ENCODE assay signal across 1 cellular context in the genomic region with DNA sequence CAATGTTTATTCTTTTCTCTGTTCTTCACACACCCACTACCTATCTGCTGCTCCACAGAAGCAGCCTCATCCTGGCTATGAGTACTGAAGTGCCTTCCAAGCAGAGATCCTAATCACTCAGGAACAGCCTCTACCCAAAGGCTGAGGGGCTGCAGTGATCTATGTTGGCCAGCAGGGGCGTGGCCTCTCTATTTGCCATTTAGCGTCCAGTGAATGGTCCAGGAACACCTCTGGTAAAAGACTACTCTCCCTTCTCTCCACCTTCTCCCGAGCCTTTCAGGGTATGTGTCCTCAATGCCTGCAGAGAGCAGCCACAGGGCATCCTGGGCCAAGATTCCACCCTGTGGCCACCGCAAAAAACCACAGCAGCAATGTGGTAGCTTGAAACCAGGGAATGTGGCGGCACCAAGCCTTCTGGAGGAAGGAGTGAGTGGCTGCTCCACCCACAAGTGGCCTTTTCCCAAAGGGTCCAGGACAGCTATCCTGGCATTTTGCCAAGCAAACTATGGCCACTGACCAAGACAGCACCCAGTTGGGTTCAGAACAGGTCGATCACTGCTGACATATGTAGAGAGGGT.
TF ChIP-seq lines count a peak whose summit lies in the region.

No MANE protein-coding gene starts in this region.

TF ChIP-seq in A549, 52 proteins besides CTCF, POLR2A, EP300 and RAD21 (continued from another document):
- TF ChIP-seq, protein P1, sequence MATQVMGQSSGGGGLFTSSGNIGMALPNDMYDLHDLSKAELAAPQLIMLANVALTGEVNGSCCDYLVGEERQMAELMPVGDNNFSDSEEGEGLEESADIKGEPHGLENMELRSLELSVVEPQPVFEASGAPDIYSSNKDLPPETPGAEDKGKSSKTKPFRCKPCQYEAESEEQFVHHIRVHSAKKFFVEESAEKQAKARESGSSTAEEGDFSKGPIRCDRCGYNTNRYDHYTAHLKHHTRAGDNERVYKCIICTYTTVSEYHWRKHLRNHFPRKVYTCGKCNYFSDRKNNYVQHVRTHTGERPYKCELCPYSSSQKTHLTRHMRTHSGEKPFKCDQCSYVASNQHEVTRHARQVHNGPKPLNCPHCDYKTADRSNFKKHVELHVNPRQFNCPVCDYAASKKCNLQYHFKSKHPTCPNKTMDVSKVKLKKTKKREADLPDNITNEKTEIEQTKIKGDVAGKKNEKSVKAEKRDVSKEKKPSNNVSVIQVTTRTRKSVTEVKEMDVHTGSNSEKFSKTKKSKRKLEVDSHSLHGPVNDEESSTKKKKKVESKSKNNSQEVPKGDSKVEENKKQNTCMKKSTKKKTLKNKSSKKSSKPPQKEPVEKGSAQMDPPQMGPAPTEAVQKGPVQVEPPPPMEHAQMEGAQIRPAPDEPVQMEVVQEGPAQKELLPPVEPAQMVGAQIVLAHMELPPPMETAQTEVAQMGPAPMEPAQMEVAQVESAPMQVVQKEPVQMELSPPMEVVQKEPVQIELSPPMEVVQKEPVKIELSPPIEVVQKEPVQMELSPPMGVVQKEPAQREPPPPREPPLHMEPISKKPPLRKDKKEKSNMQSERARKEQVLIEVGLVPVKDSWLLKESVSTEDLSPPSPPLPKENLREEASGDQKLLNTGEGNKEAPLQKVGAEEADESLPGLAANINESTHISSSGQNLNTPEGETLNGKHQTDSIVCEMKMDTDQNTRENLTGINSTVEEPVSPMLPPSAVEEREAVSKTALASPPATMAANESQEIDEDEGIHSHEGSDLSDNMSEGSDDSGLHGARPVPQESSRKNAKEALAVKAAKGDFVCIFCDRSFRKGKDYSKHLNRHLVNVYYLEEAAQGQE (IDR thresholded peaks at IDR 0.05), result no peak
- TF ChIP-seq TP53 (CRISPR knock-in tag; IDR thresholded peaks at IDR 0.05), result no peak
- TF ChIP-seq JUN (IDR thresholded peaks at IDR 0.05), result no peak
- TF ChIP-seq ZFP36 (IDR thresholded peaks at IDR 0.05; ENCODE audit: borderline replicate concordance, partially characterized antibody), result no peak
- TF ChIP-seq ZSCAN20 (CRISPR knock-in tag; IDR thresholded peaks at IDR 0.05), result no peak
- no peak for TF ChIP-seq NR3C1 (IDR thresholded peaks at IDR 0.05)
- TF ChIP-seq, protein P2, sequence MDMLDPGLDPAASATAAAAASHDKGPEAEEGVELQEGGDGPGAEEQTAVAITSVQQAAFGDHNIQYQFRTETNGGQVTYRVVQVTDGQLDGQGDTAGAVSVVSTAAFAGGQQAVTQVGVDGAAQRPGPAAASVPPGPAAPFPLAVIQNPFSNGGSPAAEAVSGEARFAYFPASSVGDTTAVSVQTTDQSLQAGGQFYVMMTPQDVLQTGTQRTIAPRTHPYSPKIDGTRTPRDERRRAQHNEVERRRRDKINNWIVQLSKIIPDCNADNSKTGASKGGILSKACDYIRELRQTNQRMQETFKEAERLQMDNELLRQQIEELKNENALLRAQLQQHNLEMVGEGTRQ (IDR thresholded peaks at IDR 0.05), result no peak
- TF ChIP-seq SMC3 (IDR thresholded peaks at IDR 0.05), result no peak
- TF ChIP-seq CHD2 (IDR thresholded peaks at IDR 0.05; ENCODE audit: low read length, partially characterized antibody), result no peak
- no peak for TF ChIP-seq EHMT2 (IDR thresholded peaks at IDR 0.05; ENCODE audit: low read depth)
